18 cellular contexts compared by ENCODE assay signal in the genomic region with DNA sequence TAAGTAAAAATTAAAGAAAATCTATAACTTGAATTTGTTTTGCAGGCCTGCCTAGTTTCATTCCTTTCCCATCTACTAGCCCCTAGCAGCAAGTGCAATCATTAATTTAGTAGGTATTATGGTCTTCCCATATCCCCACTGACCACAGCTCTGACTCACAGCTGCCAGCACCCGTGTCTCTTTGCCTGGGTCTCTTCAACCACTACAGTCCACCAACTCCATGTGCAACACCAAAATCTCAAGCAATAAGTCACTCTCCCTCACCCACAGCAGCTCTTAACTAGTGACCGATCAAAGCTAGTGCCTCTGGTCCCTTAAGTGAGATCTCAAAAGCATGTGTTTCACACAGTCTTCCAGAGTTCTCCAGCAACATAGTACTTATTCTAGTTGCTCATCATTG.
"Had no signal": no experiment of that assay in that cellular context is flagged by ENCODE, and none has a peak within 500 bp of the region (broad histone marks: within the 10 kb centered on the region; RNA-seq: fewer than 3 reads in every experiment).

No MANE protein-coding gene starts in this region.

- ATAC-seq: esophagus mucosa, gastroesophageal sphincter, left cardiac atrium, natural killer cell, pancreas, right lobe of liver had no signal

- DNase-seq: activated CD4-positive, alpha-beta T cell treated with anti-CD3 and anti-CD28 coated beads for 1 hour; activated CD8-positive, alpha-beta memory T cell treated with anti-CD3 and anti-CD28 coated beads for 24 hours; activated CD8-positive, alpha-beta memory T cell treated with anti-CD3 and anti-CD28 coated beads, Interleukin-2, amount 50 U/mL, for 48 hours; activated effector memory CD4-positive, alpha-beta T cell treated with anti-CD3 and anti-CD28 coated beads, Interleukin-2, amount 50 U/mL, for 16 hours; activated naive CD4-positive, alpha-beta T cell treated with anti-CD3 and anti-CD28 coated beads, Interleukin-2, amount 50 U/mL, for 16 hours; activated T-cell treated with anti-CD3 and anti-CD28 coated beads, Interleukin-2, amount 50 U/mL, for 48 hours; cerebellar nuclear complex; cortex of kidney; effector CD4-positive, alpha-beta T cell; left cardiac atrium; natural killer cell; pancreas; right lobe of liver; small intestine; stimulated activated CD4-positive, alpha-beta T cell treated with anti-CD3 and anti-CD28 coated beads, Interleukin-4, amount 100 ng/mL, for 1 hour; stomach had no signal
